In genomic region chr19:5804516-5805464, GRCh38 we compare ENCODE assay signal across 8 cellular contexts. TPM values are rescaled to one million over a fixed set of nuclear protein-coding genes. Genes with fewer than 3 reads are reported as not detected.
DNase-seq lines count a peak whose midpoint lies in the region; ATAC-seq and TF ChIP-seq lines count a peak whose summit lies in the region.

A gene with protein sequence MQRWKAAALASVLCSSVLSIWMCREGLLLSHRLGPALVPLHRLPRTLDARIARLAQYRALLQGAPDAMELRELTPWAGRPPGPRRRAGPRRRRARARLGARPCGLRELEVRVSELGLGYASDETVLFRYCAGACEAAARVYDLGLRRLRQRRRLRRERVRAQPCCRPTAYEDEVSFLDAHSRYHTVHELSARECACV (plus strand): TSS chr19:5805067. CDS start chr19:5824166, 19,099 bp downstream.

- intact Hi-C loops in heart left ventricle (cut with DNase I), result loop anchor here (1.0 to 10.0 kb wide), 11 partner anchors 88 to 220 kb away; partner anchors contain the start of gene RANBP3 (in 2 of the 10)

- no peak for TF ChIP-seq CTCF in heart left ventricle (IDR thresholded peaks at IDR 0.05)

- WGBS in heart left ventricle, 4 donors, result 1 to 12% (median 5%) methylated on average over 7 to 104 of the region's 107 CpGs

- no peaks in the 10 kb centered on the region for H3K9me3 ChIP-seq in heart left ventricle

- H3K27ac ChIP-seq in heart left ventricle, result peak within 1 kb of the TSS in 10 of 12 donors; percentile 43 to 86 (median 76)
- peak within 1 kb of the TSS in 1 of 21 experiments; percentile 42 for H3K27ac ChIP-seq in skin epidermis

- H3K27me3 ChIP-seq in heart left ventricle, result peaks cover 7 to 52% (median 30%) of the 10 kb centered on the region in 9 donors

- H3K4me1 ChIP-seq in heart left ventricle, result peaks cover 0 to 32% (median 8%) of the 10 kb centered on the region in 12 donors

- DNase-seq in DMS79 (lab: John Stamatoyannopoulos, UW), result peak; percentile 46
- peak; percentile 31 for DNase-seq in NCI-H2196 treated with DMSO at 0.1 percent for 48 hours (lab: John Stamatoyannopoulos, UW; ENCODE audit: unreplicated experiment)
- peak; percentile 38 for DNase-seq in activated T-helper 1 cell treated with Interleukin-2 at 50 U/mL for 16 hours (ENCODE audit: low read depth)
- peak in 1 of 5 donors; percentile 33 for DNase-seq in heart left ventricle

- no peaks in the 10 kb centered on the region for H3K36me3 ChIP-seq in heart left ventricle

- ATAC-seq in heart left ventricle, result peak in 3 of 4 donors; percentile 19 to 62 (median 53)
- ATAC-seq in HG02798 (IDR thresholded peaks at IDR 0.05; ENCODE audit: poor library complexity, unreplicated experiment), result no peak
- no peak for ATAC-seq in GM21723 (IDR thresholded peaks at IDR 0.05; ENCODE audit: unreplicated experiment)
- no peak for ATAC-seq in GM21619 (IDR thresholded peaks at IDR 0.05; ENCODE audit: unreplicated experiment)

- TF ChIP-seq POLR2A in heart left ventricle (IDR thresholded peaks at IDR 0.05), result no peak

- peak within 1 kb of the TSS; percentile 0 to 56 (median 46) for H3K4me3 ChIP-seq in heart left ventricle
- peak within 1 kb of the TSS in 4 of 7 experiments; percentile 1 to 32 (median 30) for H3K4me3 ChIP-seq in skin epidermis

RNA-seq across cellular contexts. Expression of the gene that starts here (rescaled TPM):
- 10 to 100 TPM in 7 of 9 donors, 1 to 10 TPM in 2; 8.0 to 54.2 (median 17.2) TPM for total RNA-seq in heart left ventricle
- polyA plus RNA-seq in heart left ventricle, result 10 to 100 TPM; 18.2 to 34.5 TPM

Comparison
In these comparisons a context has a peak if more than half of its experiments do, and no peak if none do; other contexts are left out.
1. ATAC-seq: peak in heart left ventricle (3 of 4); none in HG02798 (single experiment), GM21723 (single experiment) and GM21619 (single experiment).